In the genomic region with DNA sequence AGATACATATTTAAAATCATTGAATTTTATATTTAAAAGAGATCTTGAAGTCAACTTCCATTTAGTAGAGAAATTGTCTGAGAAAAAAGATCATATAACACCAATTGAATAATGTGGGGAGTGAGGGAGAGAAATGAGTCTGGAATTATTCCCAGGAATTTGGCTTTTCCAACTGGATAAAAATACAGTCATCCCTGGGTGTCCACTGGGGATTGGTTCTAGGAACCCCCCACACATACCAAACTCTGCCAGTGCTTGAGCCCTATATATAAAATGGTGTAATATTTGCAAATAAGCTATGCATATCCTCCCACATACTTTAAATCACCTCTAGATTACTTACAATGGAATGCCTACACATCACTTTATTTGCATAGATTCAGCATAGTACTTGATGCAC, we compare ENCODE assay signal across 17 cellular contexts.
DNase-seq lines count a peak whose midpoint lies in the region; ATAC-seq, FAIRE-seq and TF ChIP-seq lines count a peak whose summit lies in the region.
"Had no signal": no experiment of that assay in that cellular context is flagged by ENCODE, and none has a peak within 500 bp of the region (broad histone marks: within the 10 kb centered on the region; RNA-seq: fewer than 3 reads in every experiment).

No MANE protein-coding gene starts in this region.

- H3K36me3 ChIP-seq in HCT116 (ENCODE audit: control insufficient read depth in 1 of 2, insufficient read depth in 2 of 2, low read length in 2 of 2), result no peaks in the 10 kb centered on the region
- no peaks in the 10 kb centered on the region for H3K36me3 ChIP-seq in subcutaneous abdominal adipose tissue (ENCODE audit: control insufficient read depth in 5 of 5, insufficient read depth in 5 of 5, low read length in 5 of 5)
- H3K36me3 ChIP-seq: BE2C had no signal

- H3K9me2 ChIP-seq in HCT116 (ENCODE audit: insufficient read depth), result no peaks in the 10 kb centered on the region

- H3K27ac ChIP-seq in HCT116 (ENCODE audit: low read depth, low read length) (no peak overlapping the region), subcutaneous abdominal adipose tissue (ENCODE audit: low read depth, low read length) (peak overlapping the region; percentile 77), foreskin keratinocyte (no peak overlapping the region)
- H3K27ac ChIP-seq: C4-2B, GM23248 had no signal

- TF ChIP-seq POLR2A in HCT116 (IDR thresholded peaks at IDR 0.05; ENCODE audit: borderline replicate concordance, extremely low read depth, insufficient read depth, insufficient read length), result no peak

- peak overlapping the region; percentile 57 for H2AFZ ChIP-seq in HCT116 (ENCODE audit: low read depth, low read length, poor library complexity, severe bottlenecking)
- H2AFZ ChIP-seq: GM23248 had no signal

- H3K9me3 ChIP-seq in HCT116 (ENCODE audit: control insufficient read depth in 1 of 2, insufficient read depth in 1 of 2, low read depth in 1 of 2, low read length in 2 of 2), result no peaks in the 10 kb centered on the region
- peaks cover 0 to 11% (median 3%) of the 10 kb centered on the region in 5 donors for H3K9me3 ChIP-seq in subcutaneous abdominal adipose tissue (ENCODE audit: control insufficient read depth in 5 of 5, low read length in 5 of 5)
- H3K9me3 ChIP-seq: BE2C had no signal

- no peak for TF ChIP-seq RAD21 in HCT116 (IDR thresholded peaks at IDR 0.05; ENCODE audit: low read depth)

- no peak overlapping the region for H3K9ac ChIP-seq in HCT116 (ENCODE audit: low read length)
- H3K9ac ChIP-seq in subcutaneous abdominal adipose tissue (ENCODE audit: low read length in 5 of 5), result no peak overlapping the region
- H3K9ac ChIP-seq: GM23248 had no signal

- RAD21 ChIA-PET in HCT116 (lab: Charles Lee; ENCODE audit: low non-redundant PET in 1 of 2, low total read pairs in 2 of 2, uncharacterized antibody in 2 of 2, unreplicated experiment in 2 of 2), result no interaction called here

- CTCF ChIA-PET in HCT116 (lab: Charles Lee), result no interaction called here

- H4K20me1 ChIP-seq in HCT116 (ENCODE audit: insufficient read depth), result no peaks in the 10 kb centered on the region

- intact Hi-C loops in HCT116 (cut with micrococcal nuclease), result no loop called here

- H3K27me3 ChIP-seq in HCT116 (ENCODE audit: insufficient read depth, low read length), result no peaks in the 10 kb centered on the region
- no peaks in the 10 kb centered on the region for H3K27me3 ChIP-seq in subcutaneous abdominal adipose tissue (ENCODE audit: control insufficient read depth in 5 of 5, insufficient read depth in 4 of 5, low read length in 5 of 5)
- no peaks in the 10 kb centered on the region for H3K27me3 ChIP-seq in foreskin keratinocyte
- H3K27me3 ChIP-seq: BE2C had no signal

- DNase-seq in HCT116 (ENCODE audit: low read depth, low spot score) (no peak), RCC 7860 (ENCODE audit: low spot score) (peak; percentile 24), fibroblast of pulmonary artery (ENCODE audit: low read depth) (peak; percentile 20), foreskin keratinocyte (no peak)
- no peak for DNase-seq in activated effector memory CD4-positive, alpha-beta T cell treated with Interleukin-2 at 50 U/mL for 16 hours
- DNase-seq: BE2C; CD4-positive, alpha-beta memory T cell; DMS153; DMS79 treated with DMSO at 0.1 percent for 48 hours; GF-D8; GM23248 had no signal

- H3K4me1 ChIP-seq in HCT116 (ENCODE audit: control insufficient read depth in 1 of 2, insufficient read depth in 2 of 2, low read length in 2 of 2), result no peaks in the 10 kb centered on the region
- H3K4me1 ChIP-seq in subcutaneous abdominal adipose tissue (ENCODE audit: control insufficient read depth in 5 of 5, insufficient read depth in 5 of 5, low read length in 5 of 5), result peaks cover 0 to 16% (median 6%) of the 10 kb centered on the region in 5 donors
- no peaks in the 10 kb centered on the region for H3K4me1 ChIP-seq in foreskin keratinocyte
- H3K4me1 ChIP-seq: BE2C had no signal

- no peak for FAIRE-seq in RCC 7860 (lab: Jason Lieb, UNC)
- FAIRE-seq: A204.1, D721Med, H54 had no signal

- H3K79me2 ChIP-seq in HCT116 (ENCODE audit: insufficient read depth, low read length), result no peaks in the 10 kb centered on the region

- BruUV-seq in HCT116 (replicated peaks; lab: Mats Ljungman, UMichigan), result no TSS peak

- POLR2A ChIA-PET in HCT116 (lab: Charles Lee), result no interaction called here

- TF ChIP-seq CTCF in HCT116 (IDR thresholded peaks at IDR 0.05 in 2 of 3, conservative IDR thresholded peaks at IDR 0.05 in 1 of 3; ENCODE audit: borderline replicate concordance in 1 of 3, insufficient read depth in 1 of 3, low read depth in 2 of 3, low read length in 2 of 3) (no peak), fibroblast of pulmonary artery (IDR thresholded peaks at IDR 0.05; ENCODE audit: low read length, missing control alignments) (no peak), foreskin keratinocyte (conservative IDR thresholded peaks at IDR 0.05) (no peak)

- ATAC-seq in HCT116 (no peak), GM19463 (IDR thresholded peaks at IDR 0.05; ENCODE audit: unreplicated experiment) (no peak), foreskin keratinocyte (no peak)

- H3K4me2 ChIP-seq in HCT116 (ENCODE audit: low read length), result no peak overlapping the region

- H3K4me3 ChIP-seq in HCT116 (replicated peaks in 1 of 2; ENCODE audit: low read depth in 1 of 2, low read length in 2 of 2), result no peak overlapping the region
- no peak overlapping the region for H3K4me3 ChIP-seq in fibroblast of pulmonary artery (replicated peaks; ENCODE audit: low read depth, low read length)
- H3K4me3 ChIP-seq in subcutaneous abdominal adipose tissue (ENCODE audit: low read depth in 1 of 5, low read length in 5 of 5), result no peak overlapping the region
- H3K4me3 ChIP-seq: GM23248 had no signal

TF ChIP-seq in HCT116, 20 proteins besides CTCF, POLR2A, EP300 and RAD21:
- TF ChIP-seq, protein P1, sequence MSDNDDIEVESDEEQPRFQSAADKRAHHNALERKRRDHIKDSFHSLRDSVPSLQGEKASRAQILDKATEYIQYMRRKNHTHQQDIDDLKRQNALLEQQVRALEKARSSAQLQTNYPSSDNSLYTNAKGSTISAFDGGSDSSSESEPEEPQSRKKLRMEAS (IDR thresholded peaks at IDR 0.05), result no peak
- TF ChIP-seq ZNF274 (IDR thresholded peaks at IDR 0.05; ENCODE audit: low read depth, low read length) (no peak), CBX3 (IDR thresholded peaks at IDR 0.05; ENCODE audit: low read depth) (no peak), SP1 (IDR thresholded peaks at IDR 0.05; ENCODE audit: low read depth) (no peak), EGR1 (IDR thresholded peaks at IDR 0.05; ENCODE audit: low read depth) (no peak)
TF ChIP-seq in HCT116: peak in this region for 0.

Comparison
In these comparisons a context has a peak if more than half of its experiments do, and no peak if none do; other contexts are left out.
1. DNase-seq: peak in RCC 7860 (single experiment) and fibroblast of pulmonary artery (single experiment); none in HCT116 (single experiment), activated effector memory CD4-positive, alpha-beta T cell treated with Interleukin-2 at 50 U/mL for 16 hours (single experiment) and foreskin keratinocyte (0 of 2).